In the genomic region with DNA sequence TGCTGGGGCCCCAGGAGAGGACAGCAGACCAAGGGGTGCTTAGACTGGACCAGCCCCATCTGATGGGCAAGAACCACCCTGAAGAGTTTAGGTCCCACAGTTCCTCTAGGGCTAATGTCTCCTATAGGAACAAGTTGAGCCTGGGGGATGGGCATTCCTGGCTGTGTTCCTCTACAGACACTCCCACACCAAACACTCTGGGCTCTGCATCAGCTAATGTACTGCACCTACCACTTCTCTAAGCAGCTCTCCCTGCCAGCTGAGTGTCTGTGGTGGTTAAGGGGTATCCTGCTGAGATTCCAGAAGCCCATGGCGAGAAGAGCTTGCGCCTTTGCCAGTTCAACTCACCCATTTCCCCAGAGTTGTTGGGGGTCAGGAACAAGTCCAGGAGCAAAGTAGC, we compare ENCODE assay signal across 22 cellular contexts.
"Had no signal": no experiment of that assay in that cellular context is flagged by ENCODE, and none has a peak within 500 bp of the region (broad histone marks: within the 10 kb centered on the region; RNA-seq: fewer than 3 reads in every experiment).

No MANE protein-coding gene starts in this region.

- DNase-seq: effector CD4-positive, alpha-beta T cell; foreskin fibroblast; gastrocnemius medialis; heart left ventricle; hippocampal formation; left colon; left ventricle myocardium inferior; lower lobe of right lung; natural killer cell; right lobe of liver; small intestine; stimulated activated CD4-positive, alpha-beta T cell treated with anti-CD3 and anti-CD28 coated beads, Interleukin-15, amount 100 ng/mL, for 24 hours; stimulated activated CD4-positive, alpha-beta T cell treated with anti-CD3 and anti-CD28 coated beads, Interleukin-2, amount 100 ng/mL, for 48 hours; stimulated activated naive CD4-positive, alpha-beta T cell; stimulated activated naive CD8-positive, alpha-beta T cell treated with anti-CD3 and anti-CD28 coated beads, Interleukin-15, amount 100 ng/mL, for 72 hours; transverse colon had no signal

- H3K27me3 Mint-ChIP-seq: stimulated activated naive CD8-positive, alpha-beta T cell treated with anti-CD3 and anti-CD28 coated beads, Interleukin-15, amount 100 ng/mL, for 72 hours had no signal

- H3K9me3 ChIP-seq: gastrocnemius medialis, neutrophil, pancreas, right lobe of liver, suprapubic skin, transverse colon, vagina had no signal

- H3K4me3 Mint-ChIP-seq: natural killer cell; stimulated activated naive CD8-positive, alpha-beta T cell treated with anti-CD3 and anti-CD28 coated beads, Interleukin-15, amount 100 ng/mL, for 72 hours had no signal

- H3K4me1 Mint-ChIP-seq: natural killer cell; stimulated activated naive CD8-positive, alpha-beta T cell treated with anti-CD3 and anti-CD28 coated beads, Interleukin-15, amount 100 ng/mL, for 72 hours had no signal

- H3K27me3 ChIP-seq: dorsolateral prefrontal cortex, gastrocnemius medialis, heart left ventricle, neutrophil, pancreas, right lobe of liver, suprapubic skin, transverse colon, vagina had no signal

- ATAC-seq: gastrocnemius medialis, left colon, natural killer cell, pancreas had no signal

- H3K4me1 ChIP-seq: lower lobe of right lung, pancreas, right lobe of liver, suprapubic skin, transverse colon, vagina had no signal

- H3K36me3 Mint-ChIP-seq: natural killer cell had no signal

- H3K36me3 ChIP-seq: gastrocnemius medialis, heart left ventricle, left ventricle myocardium inferior, lower lobe of right lung, neutrophil, pancreas, right lobe of liver, suprapubic skin, transverse colon, vagina had no signal

- H3K27ac ChIP-seq: dorsolateral prefrontal cortex, epithelial cell of prostate, gastrocnemius medialis, heart left ventricle, left ventricle myocardium inferior, lower lobe of right lung, neutrophil, pancreas, right lobe of liver, suprapubic skin, transverse colon, vagina had no signal

- H3K27ac Mint-ChIP-seq: natural killer cell; stimulated activated naive CD8-positive, alpha-beta T cell treated with anti-CD3 and anti-CD28 coated beads, Interleukin-15, amount 100 ng/mL, for 72 hours had no signal

- H3K4me3 ChIP-seq: dorsolateral prefrontal cortex, gastrocnemius medialis, heart left ventricle, left ventricle myocardium inferior, lower lobe of right lung, pancreas, right lobe of liver, suprapubic skin, transverse colon, vagina had no signal
